8 cellular contexts compared by ENCODE assay signal in genomic region chr19:46546194-46546896, GRCh38. TPM values are rescaled to one million over a fixed set of nuclear protein-coding genes. Genes with fewer than 3 reads are reported as not detected.
A peak's percentile ranks its signal among the peaks of the same experiment; 100 is the strongest.
DNase-seq lines count a peak whose midpoint lies in the region; FAIRE-seq and TF ChIP-seq lines count a peak whose summit lies in the region.

No MANE protein-coding gene starts in this region.

- dilution Hi-C loops in keratinocyte (cut with MboI; ENCODE audit: extremely low pct_ligation_motif_present, low sequenced_read_pairs): no loop called here

- H3K4me1 ChIP-seq in adrenal gland (replicated peaks in 1 of 2) (peaks cover 0 to 5% of the 10 kb centered on the region in 2 donors), keratinocyte (ENCODE audit: control insufficient read depth, extremely low read depth, insufficient read depth, low read length) (no peaks in the 10 kb centered on the region), stomach (peaks cover 0 to 7% (median 2%) of the 10 kb centered on the region in 4 donors)

- 21 to 37% (median 27%) methylated on average over 5 to 7 of the region's 7 CpGs for WGBS in adrenal gland, 4 donors
- WGBS in stomach, 5 donors: 45 to 63% (median 57%) methylated on average over 7 of the region's 7 CpGs

- H2AFZ ChIP-seq in keratinocyte (ENCODE audit: control insufficient read depth, low read length): no peak overlapping the region

- no peaks in the 10 kb centered on the region for H3K79me2 ChIP-seq in keratinocyte (ENCODE audit: control insufficient read depth, insufficient read depth, low read length)

- no peaks in the 10 kb centered on the region for H3K9me1 ChIP-seq in keratinocyte (ENCODE audit: control insufficient read depth, extremely low read depth, insufficient read depth, low read length)

- TF ChIP-seq EP300 in Ishikawa (IDR thresholded peaks at IDR 0.05; ENCODE audit: borderline replicate concordance) (no peak), stomach (IDR thresholded peaks at IDR 0.05) (no peak)

- no peak overlapping the region for H3K27ac ChIP-seq in adrenal gland
- H3K27ac ChIP-seq in keratinocyte (ENCODE audit: control insufficient read depth, insufficient read depth, low read length): no peak overlapping the region
- H3K27ac ChIP-seq in stomach: peak overlapping the region in 1 of 5 donors; percentile 50

- H3K4me2 ChIP-seq in keratinocyte (ENCODE audit: control insufficient read depth, extremely low read depth, insufficient read depth, low read depth, low read length): peak overlapping the region; percentile 29

- peak overlapping the region in 2 of 4 donors; percentile 17 to 48 for H3K4me3 ChIP-seq in adrenal gland
- H3K4me3 ChIP-seq in keratinocyte (ENCODE audit: control insufficient read depth in 2 of 3, extremely low read depth in 1 of 3, insufficient read depth in 2 of 3, low read depth in 1 of 3, low read length in 3 of 3): no peak overlapping the region
- peak overlapping the region in 2 of 4 donors; percentile 4 to 22 for H3K4me3 ChIP-seq in stomach

- no peak for TF ChIP-seq POLR2A in adrenal gland (IDR thresholded peaks at IDR 0.05)
- no peak for TF ChIP-seq POLR2A in stomach (IDR thresholded peaks at IDR 0.05)

- H3K27me3 ChIP-seq in adrenal gland (no peaks in the 10 kb centered on the region), keratinocyte (ENCODE audit: control insufficient read depth, extremely low read depth, insufficient read depth, low read length) (no peaks in the 10 kb centered on the region), stomach (no peaks in the 10 kb centered on the region)

- FAIRE-seq in keratinocyte (lab: Jason Lieb, UNC): peak; percentile 36

- no peak for TF ChIP-seq RAD21 in Ishikawa (IDR thresholded peaks at IDR 0.05; ENCODE audit: low read depth)

- no peak overlapping the region for H3K9ac ChIP-seq in keratinocyte (ENCODE audit: control insufficient read depth, extremely low read depth, insufficient read depth, low read length)

- intact Hi-C loops in adrenal gland (cut with DNase I): no loop called here
- intact Hi-C loops in stomach (cut with DNase I; ENCODE audit: low total_unique reads): no loop called here

- TF ChIP-seq CTCF in adrenal gland (IDR thresholded peaks at IDR 0.05) (no peak), keratinocyte (optimal IDR thresholded peaks at IDR 0.05 in 1 of 3, IDR thresholded peaks at IDR 0.05 in 1 of 3, conservative IDR thresholded peaks at IDR 0.05 in 1 of 3; ENCODE audit: extremely low read depth in 1 of 3, insufficient read depth in 2 of 3, low read length in 3 of 3) (no peak), stomach (IDR thresholded peaks at IDR 0.05) (no peak)

- no peaks in the 10 kb centered on the region for H4K20me1 ChIP-seq in keratinocyte (ENCODE audit: control insufficient read depth, extremely low read depth, insufficient read depth, low read length)

- H3K36me3 ChIP-seq in adrenal gland (replicated peaks in 1 of 2): no peaks in the 10 kb centered on the region
- H3K36me3 ChIP-seq in keratinocyte (ENCODE audit: control insufficient read depth in 2 of 2, extremely low read depth in 1 of 2, insufficient read depth in 2 of 2, low read length in 2 of 2): no peaks in the 10 kb centered on the region
- no peaks in the 10 kb centered on the region for H3K36me3 ChIP-seq in stomach

- DNase-seq in D341Med (ENCODE audit: low spot score): peak; percentile 66
- peak; percentile 63 to 78 (median 76) for DNase-seq in adrenal gland
- no peak for DNase-seq in keratinocyte (ENCODE audit: low read depth, low spot score)
- DNase-seq in stomach: peak; percentile 60
- no peak for DNase-seq in NCI-H2081 treated with DMSO at 0.1 percent for 48 hours (lab: John Stamatoyannopoulos, UW)
- no peak for DNase-seq in COR-L47 (lab: John Stamatoyannopoulos, UW)
- DNase-seq in KG1 (lab: John Stamatoyannopoulos, UW): no peak

- no peaks in the 10 kb centered on the region for H3K9me3 ChIP-seq in adrenal gland (replicated peaks in 1 of 3)
- peaks cover 2% of the 10 kb centered on the region for H3K9me3 ChIP-seq in keratinocyte (ENCODE audit: control insufficient read depth, low read depth, low read length)
- peaks cover 0 to 15% (median 12%) of the 10 kb centered on the region in 4 donors for H3K9me3 ChIP-seq in stomach

TF ChIP-seq in Ishikawa, 13 proteins besides CTCF, POLR2A, EP300 and RAD21:
- peak; percentile 100 for TF ChIP-seq CEBPB (IDR thresholded peaks at IDR 0.05)
- TF ChIP-seq FOXM1 (IDR thresholded peaks at IDR 0.05; ENCODE audit: borderline replicate concordance, low read depth): no peak
- TF ChIP-seq USF1 (IDR thresholded peaks at IDR 0.05): peak; percentile 97
- no peak for TF ChIP-seq TAF1 (IDR thresholded peaks at IDR 0.05; ENCODE audit: low read depth)
- TF ChIP-seq YY1 (IDR thresholded peaks at IDR 0.05; ENCODE audit: low read depth): peak; percentile 93
- TF ChIP-seq EGR1 (IDR thresholded peaks at IDR 0.05): no peak
- TF ChIP-seq MAX (IDR thresholded peaks at IDR 0.05): peak; percentile 53

RNA-seq across cellular contexts. Expression of gene PNMA8B, which starts 50.7 kb away (rescaled TPM):
- total RNA-seq in adrenal gland: 10 to 100 TPM; 27.9 to 63.4 (median 36.4) TPM
- polyA plus RNA-seq in adrenal gland: 10 to 100 TPM in 1 of 3 donors, 1 to 10 TPM in 2; 7.6 to 15.1 (median 7.9) TPM
- polyA plus RNA-seq in keratinocyte: 0.01 TPM in 1 of 3 replicates, not detected in the others
- not detected for polyA plus RNA-seq in keratinocyte (2011; ENCODE audit: low read depth)
- polyA plus RNA-seq in keratinocyte (2011; cell fraction: cytosol; rRNA removed): not detected in 2 replicates
- polyA plus RNA-seq in keratinocyte (2011; cell fraction: nucleus; rRNA removed): 0.03 TPM in 1 of 2 replicates, not detected in the other
- polyA plus RNA-seq in keratinocyte (2012; ENCODE audit: low replicate concordance): 0.03 and 0.04 TPM in 2 replicates
- polyA minus RNA-seq in keratinocyte: 0.07 TPM in 1 of 3 replicates, not detected in the others
- polyA minus RNA-seq in keratinocyte (2011; cell fraction: cytosol; rRNA and poly(A)+ RNA removed): not detected
- not detected in 2 replicates for polyA minus RNA-seq in keratinocyte (2011; cell fraction: nucleus; rRNA and poly(A)+ RNA removed)
- 1 to 10 TPM in 2 of 5 donors, under 1 TPM in 2, not detected in 1; under 0.01 to 4.1 (median 0.72) TPM for total RNA-seq in stomach
- 1 to 10 TPM in 1 of 3 donors, under 1 TPM in 2; 0.40 to 1.1 (median 0.76) TPM for polyA plus RNA-seq in stomach

RNA-seq across cellular contexts. Expression of gene CALM3, which starts 54.8 kb away (rescaled TPM):
- total RNA-seq in adrenal gland (100 to 1,000 TPM; 177 to 334 (median 278) TPM), stomach (100 to 1,000 TPM in 4 of 5 donors, 10 to 100 TPM in 1; 94.7 to 147 (median 106) TPM)
- polyA plus RNA-seq in adrenal gland (100 to 1,000 TPM; 219 to 579 (median 372) TPM), keratinocyte (245 to 556 TPM (median 411 TPM) in 3 replicates), stomach (100 to 1,000 TPM in 2 of 3 donors, 10 to 100 TPM in 1; 84.2 to 203 (median 174) TPM)
- polyA plus RNA-seq in keratinocyte (2011; ENCODE audit: low read depth): 89.9 TPM
- 302 and 508 TPM in 2 replicates for polyA plus RNA-seq in keratinocyte (2011; cell fraction: cytosol; rRNA removed)
- polyA plus RNA-seq in keratinocyte (2011; cell fraction: nucleus; rRNA removed): 219 and 253 TPM in 2 replicates
- 83.5 and 391 TPM in 2 replicates for polyA plus RNA-seq in keratinocyte (2012; ENCODE audit: low replicate concordance)
- 162 to 240 TPM (median 238 TPM) in 3 replicates for polyA minus RNA-seq in keratinocyte
- polyA minus RNA-seq in keratinocyte (2011; cell fraction: cytosol; rRNA and poly(A)+ RNA removed): 171 TPM
- 34.4 and 50.8 TPM in 2 replicates for polyA minus RNA-seq in keratinocyte (2011; cell fraction: nucleus; rRNA and poly(A)+ RNA removed)

Comparison
In these comparisons a context has a peak if more than half of its experiments do, and no peak if none do; other contexts are left out.
1. DNase-seq: peak in D341Med (single experiment), adrenal gland (7 of 7) and stomach (single experiment); none in keratinocyte (single experiment), NCI-H2081 treated with DMSO at 0.1 percent for 48 hours (single experiment), COR-L47 (single experiment) and KG1 (single experiment).